In the genomic region with DNA sequence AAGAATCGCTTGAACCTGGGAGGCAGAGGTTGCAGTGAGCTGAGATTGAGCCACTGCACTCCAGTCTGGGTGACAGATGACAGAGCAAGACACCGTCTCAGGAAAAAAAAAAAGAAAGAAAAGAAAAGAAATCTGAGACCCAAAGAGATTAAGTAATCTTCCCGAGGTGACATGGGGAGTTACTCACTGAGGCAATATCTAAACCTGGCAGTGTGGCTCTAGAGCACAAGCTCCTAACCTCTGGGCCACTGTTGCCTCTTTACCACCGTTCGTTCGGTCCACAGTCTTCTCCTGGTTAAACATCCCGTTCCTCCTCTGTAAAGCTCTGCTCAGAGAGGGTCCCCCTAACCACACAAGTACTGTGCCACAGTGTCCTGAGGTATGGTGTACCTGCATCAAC, we compare ENCODE assay signal across 11 cellular contexts. TPM values are rescaled to one million over a fixed set of nuclear protein-coding genes. Genes with fewer than 3 reads are reported as not detected.
DNase-seq lines count a peak whose midpoint lies in the region; ATAC-seq and TF ChIP-seq lines count a peak whose summit lies in the region.
"Had no signal": no experiment of that assay in that cellular context is flagged by ENCODE, and none has a peak within 500 bp of the region (broad histone marks: within the 10 kb centered on the region; RNA-seq: fewer than 3 reads in every experiment).

No MANE protein-coding gene starts in this region.

- no peak for TF ChIP-seq EP300 in gastroesophageal sphincter (IDR thresholded peaks at IDR 0.05)

- TF ChIP-seq POLR2A in gastroesophageal sphincter (IDR thresholded peaks at IDR 0.05) = no peak

- H3K27me3 ChIP-seq in gastroesophageal sphincter (no peaks in the 10 kb centered on the region), WERI-Rb-1 (ENCODE audit: insufficient read depth, low read depth, severe bottlenecking) (no peaks in the 10 kb centered on the region), tibial artery (no peaks in the 10 kb centered on the region)

- peak overlapping the region; percentile 97 for H3K4me3 Mint-ChIP-seq in activated CD4-positive, alpha-beta T cell treated with anti-CD3 and anti-CD28 coated beads for 36 hours

- POLR2A ChIA-PET in activated CD4-positive, alpha-beta T cell treated with anti-CD3 and anti-CD28 coated beads for 36 hours (lab: Charles Lee) = no interaction called here

- no peaks in the 10 kb centered on the region for H3K36me3 Mint-ChIP-seq in activated CD4-positive, alpha-beta T cell treated with anti-CD3 and anti-CD28 coated beads for 36 hours (ENCODE audit: low read depth)

- H3K4me1 ChIP-seq in gastroesophageal sphincter (peaks cover 0 to 20% (median 6%) of the 10 kb centered on the region in 3 donors), tibial artery (peaks cover 0 to 11% (median 9%) of the 10 kb centered on the region in 4 donors)

- intact Hi-C loops in activated CD4-positive, alpha-beta T cell treated with anti-CD3 and anti-CD28 coated beads for 36 hours (cut with DNase I, micrococcal nuclease) = no loop called here
- intact Hi-C loops in tibial artery (cut with DNase I; ENCODE audit: low total_unique reads) = no loop called here

- WGBS in gastroesophageal sphincter (ENCODE audit: low coverage in 1 of 2), 2 donors = 72% methylated on average over 6 of the region's 7 CpGs; no CpG with 5 or more reads in 1 of the 2 donors

- H3K27me3 Mint-ChIP-seq in activated CD4-positive, alpha-beta T cell treated with anti-CD3 and anti-CD28 coated beads for 36 hours = no peaks in the 10 kb centered on the region

- H3K36me3 ChIP-seq in gastroesophageal sphincter (peaks cover 0 to 16% of the 10 kb centered on the region in 2 donors), WERI-Rb-1 (no peaks in the 10 kb centered on the region; the same call in 1 of the 2 replicates), tibial artery (peaks cover 0 to 18% (median 6%) of the 10 kb centered on the region in 3 donors)

- peaks cover 19% of the 10 kb centered on the region for H3K4me1 Mint-ChIP-seq in activated CD4-positive, alpha-beta T cell treated with anti-CD3 and anti-CD28 coated beads for 36 hours

- H3K4me3 ChIP-seq in WI38 (ENCODE audit: low read depth, low read length) (peak overlapping the region; percentile 97; the same call in 1 of the 2 replicates), fibroblast of pulmonary artery (replicated peaks; ENCODE audit: low read depth, low read length) (peak overlapping the region; percentile 85), skeletal muscle cell (ENCODE audit: low read depth, low read length) (peak overlapping the region; percentile 99), gastroesophageal sphincter (no peak overlapping the region), WERI-Rb-1 (ENCODE audit: low read depth, low read length) (no peak overlapping the region), tibial artery (no peak overlapping the region)

- CTCF ChIA-PET in activated CD4-positive, alpha-beta T cell treated with anti-CD3 and anti-CD28 coated beads for 36 hours (lab: Charles Lee) = interaction anchor here (0.8 to 3.1 kb wide), 5 partner anchors 10 to 93 kb away, joined by 3 to 26 read pairs (median 4); no protein-coding TSS in a partner anchor

- no peak overlapping the region for H3K27ac ChIP-seq in gastroesophageal sphincter
- H3K27ac ChIP-seq in WERI-Rb-1 = no peak overlapping the region
- no peak overlapping the region for H3K27ac ChIP-seq in tibial artery

- DNase-seq in activated CD4-positive, alpha-beta T cell treated with anti-CD3 and anti-CD28 coated beads for 36 hours = no peak
- no peak for DNase-seq in activated CD4-positive, alpha-beta T cell treated with anti-CD3 and anti-CD28 coated beads, Interleukin-2, amount 50 U/mL, for 4 hours
- DNase-seq in fibroblast of pulmonary artery (ENCODE audit: low read depth) (no peak), skeletal muscle cell (ENCODE audit: low read depth) (no peak), WERI-Rb-1 (no peak), tibial artery (no peak)
- DNase-seq: activated CD8-positive, alpha-beta memory T cell treated with anti-CD3 and anti-CD28 coated beads, Interleukin-2, amount 50 U/mL, for 48 hours; substantia nigra; SW 1271 had no signal

- H3K9me3 Mint-ChIP-seq in activated CD4-positive, alpha-beta T cell treated with anti-CD3 and anti-CD28 coated beads for 36 hours (ENCODE audit: low read depth) = no peaks in the 10 kb centered on the region

- no peak for ATAC-seq in activated CD4-positive, alpha-beta T cell treated with anti-CD3 and anti-CD28 coated beads for 36 hours
- ATAC-seq in gastroesophageal sphincter = no peak

- H3K9me3 ChIP-seq in gastroesophageal sphincter (no peaks in the 10 kb centered on the region), WERI-Rb-1 (ENCODE audit: severe bottlenecking) (no peaks in the 10 kb centered on the region), tibial artery (no peaks in the 10 kb centered on the region)

- H3K27ac Mint-ChIP-seq in activated CD4-positive, alpha-beta T cell treated with anti-CD3 and anti-CD28 coated beads for 36 hours = peak overlapping the region; percentile 42

- TF ChIP-seq CTCF in WI38 (IDR thresholded peaks at IDR 0.05; ENCODE audit: low read depth, low read length) = no peak
- TF ChIP-seq CTCF in fibroblast of pulmonary artery (IDR thresholded peaks at IDR 0.05; ENCODE audit: low read length, missing control alignments) = no peak
- no peak for TF ChIP-seq CTCF in gastroesophageal sphincter (IDR thresholded peaks at IDR 0.05)
- TF ChIP-seq CTCF in WERI-Rb-1 (IDR thresholded peaks at IDR 0.05; ENCODE audit: low read depth, low read length) = no peak
- TF ChIP-seq CTCF in tibial artery (IDR thresholded peaks at IDR 0.05) = no peak

RNA-seq across cellular contexts. Expression of a gene that starts 1.5 kb away (rescaled TPM):
- 10 to 100 TPM; 31.9 to 46.0 TPM for total RNA-seq in activated CD4-positive, alpha-beta T cell treated with anti-CD3 and anti-CD28 coated beads for 36 hours
- 10 to 100 TPM; 24.1 to 61.0 (median 47.2) TPM for total RNA-seq in gastroesophageal sphincter

RNA-seq across cellular contexts. Expression of a gene that starts 23.2 kb away (rescaled TPM):
- 10 to 100 TPM; 27.4 to 35.6 TPM for total RNA-seq in activated CD4-positive, alpha-beta T cell treated with anti-CD3 and anti-CD28 coated beads for 36 hours
- total RNA-seq in gastroesophageal sphincter = 10 to 100 TPM in 3 of 4 donors, 1 to 10 TPM in 1; 7.4 to 25.2 (median 12.9) TPM

RNA-seq across cellular contexts. Expression of a gene that starts 32.8 kb away (rescaled TPM):
- total RNA-seq in activated CD4-positive, alpha-beta T cell treated with anti-CD3 and anti-CD28 coated beads for 36 hours = 10 to 100 TPM; 55.0 to 64.8 TPM
- total RNA-seq in gastroesophageal sphincter = 10 to 100 TPM; 25.7 to 30.4 (median 29.2) TPM

RNA-seq across cellular contexts. Expression of a gene that starts 44.3 kb away (rescaled TPM):
- 1 to 10 TPM; 4.2 to 4.5 TPM for total RNA-seq in activated CD4-positive, alpha-beta T cell treated with anti-CD3 and anti-CD28 coated beads for 36 hours
- total RNA-seq in gastroesophageal sphincter = 10 to 100 TPM; 20.3 to 44.4 (median 23.5) TPM

RNA-seq across cellular contexts. Expression of a gene that starts 45.5 kb away (rescaled TPM):
- total RNA-seq in activated CD4-positive, alpha-beta T cell treated with anti-CD3 and anti-CD28 coated beads for 36 hours = 10 to 100 TPM; 53.1 to 64.1 TPM
- total RNA-seq in gastroesophageal sphincter = 10 to 100 TPM; 56.3 to 77.6 (median 60.8) TPM

Comparison
In these comparisons a context has a peak if more than half of its experiments do, and no peak if none do; other contexts are left out.
1. H3K4me3 ChIP-seq: peak in WI38 (single experiment), fibroblast of pulmonary artery (single experiment) and skeletal muscle cell (single experiment); none in gastroesophageal sphincter (0 of 2), WERI-Rb-1 (single experiment) and tibial artery (0 of 2).